Comparison of ENCODE assay signal across 30 cellular contexts in genomic region chr4:74547042-74547441, GRCh38.
"Had no signal": no experiment of that assay in that cellular context is flagged by ENCODE, and none has a peak within 500 bp of the region (broad histone marks: within the 10 kb centered on the region; RNA-seq: fewer than 3 reads in every experiment).

No MANE protein-coding gene starts in this region.

- ATAC-seq: activated CD4-positive, CD25-positive, alpha-beta regulatory T cell treated with anti-CD3 and anti-CD28 coated beads, Interleukin-2, amount 50 U/mL, for 24 hours; heart right ventricle; left ventricle myocardium superior; right lobe of liver; T-helper 17 cell had no signal

- H3K27me3 Mint-ChIP-seq: dendritic cell treated with granulocyte-macrophage colony-stimulating factor and Interleukin-4, amounts not matched to agents 40 ng/mL and 50 ng/mL, for 4 days; stimulated activated naive CD8-positive, alpha-beta T cell treated with anti-CD3 and anti-CD28 coated beads, Interleukin-15, Interleukin-2, amounts not matched to agents 100 ng/mL and 50 ng/mL, for 24 hours had no signal

- H3K27ac ChIP-seq: brain microvascular endothelial cell, heart right ventricle, right lobe of liver, thoracic aorta, WERI-Rb-1 had no signal

- H3K27ac Mint-ChIP-seq: activated T-helper 1 cell treated with anti-CD3 and anti-CD28 coated beads, Interleukin-12 subunit alpha, Interleukin-12 subunit beta, Interleukin-2, Interleukin-4 antibody, amounts not matched to agents 30 ng/mL and 10 ng/mL and 1 ng/mL, durations not matched to agents 14 hours and 24 hours and 36 hours; dendritic cell treated with granulocyte-macrophage colony-stimulating factor and Interleukin-4, amounts not matched to agents 40 ng/mL and 50 ng/mL, for 4 days; nephron; stimulated activated naive CD8-positive, alpha-beta T cell treated with anti-CD3 and anti-CD28 coated beads, Interleukin-15, Interleukin-2, amounts not matched to agents 100 ng/mL and 50 ng/mL, for 24 hours; T-helper 17 cell had no signal

- H3K36me3 ChIP-seq: brain microvascular endothelial cell, esophagus squamous epithelium, heart right ventricle, right lobe of liver, thoracic aorta, WERI-Rb-1 had no signal

- H3K27me3 ChIP-seq: brain microvascular endothelial cell, esophagus squamous epithelium, heart right ventricle, right lobe of liver had no signal

- H3K4me1 Mint-ChIP-seq: central memory CD8-positive, alpha-beta T cell had no signal

- H3K4me3 ChIP-seq: esophagus squamous epithelium, heart right ventricle, right lobe of liver, thoracic aorta had no signal

- DNase-seq: activated CD4-positive, alpha-beta T cell treated with anti-CD3 and anti-CD28 coated beads for 48 hours; activated CD4-positive, alpha-beta T cell treated with anti-CD3 and anti-CD28 coated beads, Interleukin-2, amount 50 U/mL, for 48 hours; activated CD8-positive, alpha-beta memory T cell treated with anti-CD3 and anti-CD28 coated beads for 24 hours; activated gamma-delta T cell; activated naive CD4-positive, alpha-beta T cell treated with anti-CD3 and anti-CD28 coated beads, Interleukin-2, amount 50 U/mL, for 16 hours; amniotic stem cell; brain microvascular endothelial cell; effector CD4-positive, alpha-beta T cell; esophagus squamous epithelium; foreskin melanocyte; heart right ventricle; kidney glomerular epithelial cell; left ventricle myocardium superior; posterior cingulate gyrus; right lobe of liver; stimulated activated CD4-positive, alpha-beta T cell treated with anti-CD3 and anti-CD28 coated beads, Interleukin-12 subunit alpha, Interleukin-12 subunit beta, amount 100 ng/mL, for 4 hours; stimulated activated CD4-positive, alpha-beta T cell treated with anti-CD3 and anti-CD28 coated beads, Interleukin-4, amount 100 ng/mL, for 1 hour; T-helper 17 cell; T1000; trophoblast cell; WERI-Rb-1 had no signal

- H3K9me3 Mint-ChIP-seq: activated T-helper 1 cell treated with anti-CD3 and anti-CD28 coated beads, Interleukin-12 subunit alpha, Interleukin-12 subunit beta, Interleukin-2, Interleukin-4 antibody, amounts not matched to agents 30 ng/mL and 10 ng/mL and 1 ng/mL, durations not matched to agents 14 hours and 24 hours and 36 hours; central memory CD8-positive, alpha-beta T cell; dendritic cell treated with granulocyte-macrophage colony-stimulating factor and Interleukin-4, amounts not matched to agents 40 ng/mL and 50 ng/mL, for 4 days; nephron; stimulated activated naive CD8-positive, alpha-beta T cell treated with anti-CD3 and anti-CD28 coated beads, Interleukin-15, Interleukin-2, amounts not matched to agents 100 ng/mL and 50 ng/mL, for 24 hours had no signal

- FAIRE-seq: astrocyte, urothelium cell line had no signal

- H3K4me3 Mint-ChIP-seq: activated T-helper 1 cell treated with anti-CD3 and anti-CD28 coated beads, Interleukin-12 subunit alpha, Interleukin-12 subunit beta, Interleukin-2, Interleukin-4 antibody, amounts not matched to agents 30 ng/mL and 10 ng/mL and 1 ng/mL, durations not matched to agents 14 hours and 24 hours and 36 hours; central memory CD8-positive, alpha-beta T cell; dendritic cell treated with granulocyte-macrophage colony-stimulating factor and Interleukin-4, amounts not matched to agents 40 ng/mL and 50 ng/mL, for 4 days; nephron; stimulated activated naive CD8-positive, alpha-beta T cell treated with anti-CD3 and anti-CD28 coated beads, Interleukin-15, Interleukin-2, amounts not matched to agents 100 ng/mL and 50 ng/mL, for 24 hours; T-helper 17 cell had no signal

- H3K9me3 ChIP-seq: esophagus squamous epithelium, heart right ventricle, right lobe of liver, thoracic aorta had no signal
